Comparison of ENCODE assay signal across 1 cellular context in the genomic region with DNA sequence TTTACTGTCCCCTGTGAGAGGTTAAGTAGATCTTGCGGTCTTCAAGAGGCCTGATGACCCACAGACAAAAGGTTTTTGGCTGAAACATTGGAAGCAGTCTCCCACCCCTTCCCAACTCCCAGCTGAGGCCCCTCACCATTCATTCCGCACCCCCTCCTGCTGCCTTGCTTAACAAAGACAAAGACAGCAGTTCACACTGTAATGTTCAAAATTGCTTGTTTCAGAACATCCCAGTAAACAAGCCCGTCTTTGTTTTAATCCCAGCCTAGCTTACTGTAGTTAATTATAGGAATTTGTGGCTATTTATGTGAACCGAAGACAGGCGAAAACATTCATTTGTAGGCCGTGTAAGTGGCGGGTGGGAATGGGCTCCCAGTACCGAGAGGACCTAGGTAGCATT.
TF ChIP-seq lines count a peak whose summit lies in the region.

No MANE protein-coding gene starts in this region.

TF ChIP-seq in GM23338, 12 proteins besides CTCF, POLR2A, EP300 and RAD21 (continued from another document):
- TF ChIP-seq, protein P1, sequence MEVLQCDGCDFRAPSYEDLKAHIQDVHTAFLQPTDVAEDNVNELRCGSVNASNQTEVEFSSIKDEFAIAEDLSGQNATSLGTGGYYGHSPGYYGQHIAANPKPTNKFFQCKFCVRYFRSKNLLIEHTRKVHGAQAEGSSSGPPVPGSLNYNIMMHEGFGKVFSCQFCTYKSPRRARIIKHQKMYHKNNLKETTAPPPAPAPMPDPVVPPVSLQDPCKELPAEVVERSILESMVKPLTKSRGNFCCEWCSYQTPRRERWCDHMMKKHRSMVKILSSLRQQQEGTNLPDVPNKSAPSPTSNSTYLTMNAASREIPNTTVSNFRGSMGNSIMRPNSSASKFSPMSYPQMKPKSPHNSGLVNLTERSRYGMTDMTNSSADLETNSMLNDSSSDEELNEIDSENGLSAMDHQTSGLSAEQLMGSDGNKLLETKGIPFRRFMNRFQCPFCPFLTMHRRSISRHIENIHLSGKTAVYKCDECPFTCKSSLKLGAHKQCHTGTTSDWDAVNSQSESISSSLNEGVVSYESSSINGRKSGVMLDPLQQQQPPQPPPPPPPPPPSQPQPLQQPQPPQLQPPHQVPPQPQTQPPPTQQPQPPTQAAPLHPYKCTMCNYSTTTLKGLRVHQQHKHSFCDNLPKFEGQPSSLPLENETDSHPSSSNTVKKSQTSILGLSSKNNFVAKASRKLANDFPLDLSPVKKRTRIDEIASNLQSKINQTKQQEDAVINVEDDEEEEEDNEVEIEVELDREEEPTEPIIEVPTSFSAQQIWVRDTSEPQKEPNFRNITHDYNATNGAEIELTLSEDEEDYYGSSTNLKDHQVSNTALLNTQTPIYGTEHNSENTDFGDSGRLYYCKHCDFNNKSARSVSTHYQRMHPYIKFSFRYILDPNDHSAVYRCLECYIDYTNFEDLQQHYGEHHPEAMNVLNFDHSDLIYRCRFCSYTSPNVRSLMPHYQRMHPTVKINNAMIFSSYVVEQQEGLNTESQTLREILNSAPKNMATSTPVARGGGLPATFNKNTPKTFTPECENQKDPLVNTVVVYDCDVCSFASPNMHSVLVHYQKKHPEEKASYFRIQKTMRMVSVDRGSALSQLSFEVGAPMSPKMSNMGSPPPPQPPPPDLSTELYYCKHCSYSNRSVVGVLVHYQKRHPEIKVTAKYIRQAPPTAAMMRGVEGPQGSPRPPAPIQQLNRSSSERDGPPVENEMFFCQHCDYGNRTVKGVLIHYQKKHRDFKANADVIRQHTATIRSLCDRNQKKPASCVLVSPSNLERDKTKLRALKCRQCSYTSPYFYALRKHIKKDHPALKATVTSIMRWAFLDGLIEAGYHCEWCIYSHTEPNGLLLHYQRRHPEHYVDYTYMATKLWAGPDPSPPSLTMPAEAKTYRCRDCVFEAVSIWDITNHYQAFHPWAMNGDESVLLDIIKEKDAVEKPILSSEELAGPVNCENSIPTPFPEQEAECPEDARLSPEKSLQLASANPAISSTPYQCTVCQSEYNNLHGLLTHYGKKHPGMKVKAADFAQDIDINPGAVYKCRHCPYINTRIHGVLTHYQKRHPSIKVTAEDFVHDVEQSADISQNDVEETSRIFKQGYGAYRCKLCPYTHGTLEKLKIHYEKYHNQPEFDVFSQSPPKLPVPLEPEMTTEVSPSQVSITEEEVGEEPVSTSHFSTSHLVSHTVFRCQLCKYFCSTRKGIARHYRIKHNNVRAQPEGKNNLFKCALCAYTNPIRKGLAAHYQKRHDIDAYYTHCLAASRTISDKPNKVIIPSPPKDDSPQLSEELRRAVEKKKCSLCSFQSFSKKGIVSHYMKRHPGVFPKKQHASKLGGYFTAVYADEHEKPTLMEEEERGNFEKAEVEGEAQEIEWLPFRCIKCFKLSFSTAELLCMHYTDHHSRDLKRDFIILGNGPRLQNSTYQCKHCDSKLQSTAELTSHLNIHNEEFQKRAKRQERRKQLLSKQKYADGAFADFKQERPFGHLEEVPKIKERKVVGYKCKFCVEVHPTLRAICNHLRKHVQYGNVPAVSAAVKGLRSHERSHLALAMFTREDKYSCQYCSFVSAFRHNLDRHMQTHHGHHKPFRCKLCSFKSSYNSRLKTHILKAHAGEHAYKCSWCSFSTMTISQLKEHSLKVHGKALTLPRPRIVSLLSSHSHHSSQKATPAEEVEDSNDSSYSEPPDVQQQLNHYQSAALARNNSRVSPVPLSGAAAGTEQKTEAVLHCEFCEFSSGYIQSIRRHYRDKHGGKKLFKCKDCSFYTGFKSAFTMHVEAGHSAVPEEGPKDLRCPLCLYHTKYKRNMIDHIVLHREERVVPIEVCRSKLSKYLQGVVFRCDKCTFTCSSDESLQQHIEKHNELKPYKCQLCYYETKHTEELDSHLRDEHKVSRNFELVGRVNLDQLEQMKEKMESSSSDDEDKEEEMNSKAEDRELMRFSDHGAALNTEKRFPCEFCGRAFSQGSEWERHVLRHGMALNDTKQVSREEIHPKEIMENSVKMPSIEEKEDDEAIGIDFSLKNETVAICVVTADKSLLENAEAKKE (CRISPR knock-in tag; IDR thresholded peaks at IDR 0.05): no peak
- TF ChIP-seq CREB1 (CRISPR knock-in tag; IDR thresholded peaks at IDR 0.05; ENCODE audit: low read depth) (no peak), EZH2phosphoT487 (IDR thresholded peaks at IDR 0.05; ENCODE audit: unreplicated experiment) (no peak), JUNB (IDR thresholded peaks at IDR 0.05; ENCODE audit: unreplicated experiment) (no peak)
